Comparison of ENCODE assay signal across 8 cellular contexts in the genomic region with DNA sequence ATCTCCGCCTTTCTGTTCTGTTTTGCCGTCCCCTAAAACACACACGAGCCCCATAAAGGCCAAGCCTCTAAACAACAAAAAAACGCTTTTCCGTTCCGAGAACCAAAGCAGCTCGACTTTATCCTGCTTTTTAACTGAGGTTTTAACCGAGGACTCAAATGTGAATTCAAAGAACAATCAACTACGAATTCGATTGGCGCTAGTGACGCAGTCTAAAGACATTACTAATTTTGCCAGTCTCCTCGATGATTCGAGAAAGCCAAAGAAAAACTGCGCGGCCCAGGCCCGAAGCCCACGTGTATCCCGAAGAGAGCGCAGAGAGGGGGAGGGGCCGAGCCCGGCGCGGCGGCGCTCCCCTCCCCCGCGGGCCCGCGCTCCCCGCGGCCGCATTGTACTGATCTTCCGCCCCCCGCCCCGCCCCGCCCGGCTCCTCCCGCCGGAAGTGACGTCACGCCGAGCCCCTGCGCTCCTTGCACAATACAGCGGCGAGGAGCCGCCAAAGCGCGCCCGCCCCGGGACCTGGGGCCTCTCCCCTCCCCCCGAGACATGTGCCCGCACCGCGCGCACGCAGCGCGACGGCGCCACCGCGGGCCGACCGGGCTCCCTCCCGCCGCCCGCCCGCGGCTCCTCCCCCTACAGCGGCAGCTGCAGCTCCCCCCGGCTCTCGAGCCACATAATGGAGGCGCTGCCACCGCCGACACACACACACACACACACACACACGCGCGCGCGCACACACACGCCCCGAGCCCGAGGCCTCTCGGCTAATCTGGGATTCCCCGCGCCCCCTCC. TPM values are rescaled to one million over a fixed set of nuclear protein-coding genes. Genes with fewer than 3 reads are reported as not detected.
A peak's percentile ranks its signal among the peaks of the same experiment; 100 is the strongest.
DNase-seq lines count a peak whose midpoint lies in the region; ATAC-seq, FAIRE-seq and TF ChIP-seq lines count a peak whose summit lies in the region.

No MANE protein-coding gene starts in this region.

- no peaks in the 10 kb centered on the region for H3K27me3 Mint-ChIP-seq in astrocyte (ENCODE audit: low read depth, unreplicated experiment)

- peak overlapping the region; percentile 85 for H3K27ac Mint-ChIP-seq in astrocyte (ENCODE audit: unreplicated experiment)

- H3K27me3 ChIP-seq in astrocyte (ENCODE audit: insufficient read depth, low read length) (no peaks in the 10 kb centered on the region), aorta (ENCODE audit: control insufficient read depth in 1 of 2, insufficient read depth in 2 of 2, low read length in 1 of 2) (no peaks in the 10 kb centered on the region)

- no peak for TF ChIP-seq CTCF in astrocyte (IDR thresholded peaks at IDR 0.05; ENCODE audit: insufficient read depth, low read depth, low read length)

- H3K9ac ChIP-seq in astrocyte (ENCODE audit: low read length), result peak overlapping the region; percentile 100

- ATAC-seq in GM18498 (IDR thresholded peaks at IDR 0.05; ENCODE audit: unreplicated experiment) (peak; percentile 68), HG02884 (IDR thresholded peaks at IDR 0.05; ENCODE audit: unreplicated experiment) (peak; percentile 50), aorta (ENCODE audit: low FRiP score) (peak; percentile 93)

- H3K4me1 Mint-ChIP-seq in astrocyte (ENCODE audit: low read depth, unreplicated experiment), result peaks cover 23% of the 10 kb centered on the region

- H3K9me3 ChIP-seq in astrocyte (ENCODE audit: insufficient read depth, low read depth, low read length), result no peaks in the 10 kb centered on the region
- H3K9me3 ChIP-seq in aorta (ENCODE audit: control insufficient read depth, low read length), result no peaks in the 10 kb centered on the region

- intact Hi-C loops in aorta (cut with DNase I), result loop anchor here (2.0 to 10.0 kb wide), 4 partner anchors 28 to 1702 kb away; a partner anchor contains a TSS

- 0 to 1% methylated on average over 35 to 87 of the region's 87 CpGs for WGBS in aorta, 2 donors

- peaks cover 64% of the 10 kb centered on the region for H3K79me2 ChIP-seq in astrocyte (ENCODE audit: insufficient read depth, low read length)

- peak overlapping the region; percentile 90 for H3K4me3 Mint-ChIP-seq in astrocyte (ENCODE audit: unreplicated experiment)

- no peak overlapping the region for H2AFZ ChIP-seq in astrocyte (ENCODE audit: low read depth, low read length)

- H3K27ac ChIP-seq in astrocyte (ENCODE audit: low read depth, low read length) (peak overlapping the region; percentile 88), aorta (ENCODE audit: low read depth in 1 of 2, low read length in 2 of 2) (peak overlapping the region; percentile 64 to 97)

- peaks cover 50% of the 10 kb centered on the region for H4K20me1 ChIP-seq in astrocyte (ENCODE audit: insufficient read depth, low read length)

- no peaks in the 10 kb centered on the region for H3K9me3 Mint-ChIP-seq in astrocyte (ENCODE audit: unreplicated experiment)

- peaks cover 34% of the 10 kb centered on the region for H3K36me3 ChIP-seq in astrocyte (ENCODE audit: insufficient read depth, low read length)
- H3K36me3 ChIP-seq in aorta (ENCODE audit: control insufficient read depth in 1 of 2, insufficient read depth in 2 of 2, low read length in 1 of 2), result peaks cover 0 to 2% of the 10 kb centered on the region in 2 donors

- H3K4me1 ChIP-seq in astrocyte (ENCODE audit: insufficient read depth, low read length) (peaks cover 14% of the 10 kb centered on the region), aorta (ENCODE audit: control insufficient read depth in 1 of 2, insufficient read depth in 2 of 2, low read length in 2 of 2) (no peaks in the 10 kb centered on the region)

- H3K36me3 Mint-ChIP-seq in astrocyte (ENCODE audit: low read depth, unreplicated experiment), result peaks cover 3% of the 10 kb centered on the region

- FAIRE-seq in astrocyte (lab: Jason Lieb, UNC), result no peak

- peak overlapping the region; percentile 88 for H3K4me2 ChIP-seq in astrocyte (ENCODE audit: low read length)

- H3K4me3 ChIP-seq in astrocyte (ENCODE audit: insufficient read depth, low read depth, low read length) (peak overlapping the region; percentile 96), aorta (ENCODE audit: low read length in 2 of 2) (peak overlapping the region; percentile 88 to 96)

- DNase-seq in NCI-H1694 (lab: John Stamatoyannopoulos, UW), result peak; percentile 88
- DNase-seq in T-helper 22 cell (ENCODE audit: low read depth), result peak; percentile 96
- DNase-seq in astrocyte (ENCODE audit: low read depth), result peak; percentile 69
- peak; percentile 87 for DNase-seq in hepatic stellate cell (ENCODE audit: low spot score)
- DNase-seq in renal cortical epithelial cell (ENCODE audit: low read depth), result peak; percentile 64
- peak; percentile 97 to 99 for DNase-seq in aorta

RNA-seq across cellular contexts. Expression of a gene that starts 1.4 kb away (rescaled TPM):
- total RNA-seq in astrocyte (264 and 289 TPM in 2 replicates), renal cortical epithelial cell (318 and 637 TPM in 2 replicates), aorta (100 to 1,000 TPM; 258 to 286 TPM)
- 100 to 1,000 TPM in 1 of 2 donors, 10 to 100 TPM in 1; 83.6 to 140 TPM for polyA plus RNA-seq in aorta

RNA-seq across cellular contexts. Expression of a gene that starts 27.4 kb away (rescaled TPM):
- total RNA-seq in astrocyte (48.0 and 51.0 TPM in 2 replicates), renal cortical epithelial cell (26.6 and 55.0 TPM in 2 replicates), aorta (10 to 100 TPM; 22.8 to 29.7 TPM)
- polyA plus RNA-seq in aorta, result 100 to 1,000 TPM in 1 of 2 donors, 10 to 100 TPM in 1; 73.7 to 110 TPM

Comparison
In these comparisons a context has a peak if more than half of its experiments do, and no peak if none do; other contexts are left out.
1. Peak in every context shown above with its lines: DNase-seq, ATAC-seq, H3K4me3 ChIP-seq and H3K27ac ChIP-seq.